Comparison of ENCODE assay signal across 14 cellular contexts in the genomic region with DNA sequence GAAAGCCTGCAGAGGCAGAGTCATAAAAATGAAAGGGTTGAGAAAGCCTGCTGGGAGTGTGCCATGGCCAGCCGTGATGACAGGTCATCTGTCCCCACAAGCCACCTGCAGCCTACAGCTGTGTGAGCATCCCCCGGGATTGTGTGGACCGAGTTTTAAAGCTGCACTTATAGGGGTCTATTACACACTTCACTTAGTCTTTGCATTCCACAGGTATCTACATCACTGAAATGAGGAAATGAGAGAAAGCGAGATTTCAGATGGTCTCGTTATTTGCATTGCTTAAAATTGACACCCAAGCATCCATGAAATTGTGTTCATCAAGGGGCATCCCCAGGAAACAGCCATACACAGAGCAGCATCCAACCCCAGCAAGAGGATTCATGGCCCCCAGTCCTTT.
DNase-seq lines count a peak whose midpoint lies in the region; ATAC-seq and TF ChIP-seq lines count a peak whose summit lies in the region.
"Had no signal": no experiment of that assay in that cellular context is flagged by ENCODE, and none has a peak within 500 bp of the region (broad histone marks: within the 10 kb centered on the region; RNA-seq: fewer than 3 reads in every experiment).

No MANE protein-coding gene starts in this region.

- H3K27me3 ChIP-seq in dorsolateral prefrontal cortex: no peaks in the 10 kb centered on the region
- H3K27me3 ChIP-seq: transverse colon had no signal

- intact Hi-C loops in lower leg skin (cut with DNase I; ENCODE audit: low total_unique reads) (no loop called here), dorsolateral prefrontal cortex (cut with DNase I) (no loop called here)

- H3K4me3 ChIP-seq in lower leg skin (ENCODE audit: low read depth, poor library complexity, severe bottlenecking) (no peak overlapping the region), dorsolateral prefrontal cortex (no peak overlapping the region)
- H3K4me3 ChIP-seq: transverse colon had no signal

- no peak overlapping the region for H3K27ac ChIP-seq in dorsolateral prefrontal cortex
- H3K27ac ChIP-seq: parathyroid adenoma, transverse colon had no signal

- DNase-seq in GM19240 (ENCODE audit: insufficient read length, low spot score) (peak; percentile 14), lower leg skin (ENCODE audit: low spot score in 2 of 2) (no peak), HCEC 1CT (no peak), dorsolateral prefrontal cortex (no peak)
- no peak for DNase-seq in activated naive CD4-positive, alpha-beta T cell treated with anti-CD3 and anti-CD28 coated beads, Interleukin-2, amount 50 U/mL, for 16 hours
- DNase-seq: activated CD4-positive, alpha-beta T cell treated with anti-CD3 and anti-CD28 coated beads for 1 hour; CD4-positive, alpha-beta memory T cell; effector CD8-positive, alpha-beta T cell; Kasumi-1; stimulated activated CD4-positive, alpha-beta T cell treated with anti-CD3 and anti-CD28 coated beads, Interleukin-15, amount 100 ng/mL, for 24 hours; transverse colon had no signal

- TF ChIP-seq CTCF in lower leg skin (IDR thresholded peaks at IDR 0.05): no peak
- no peak for TF ChIP-seq CTCF in dorsolateral prefrontal cortex (IDR thresholded peaks at IDR 0.05 in 54 of 56, conservative IDR thresholded peaks at IDR 0.05 in 2 of 56; ENCODE audit: low read depth in 1 of 56, partially characterized antibody in 56 of 56)

- peak; percentile 50 for ATAC-seq in HG02571 (IDR thresholded peaks at IDR 0.05; ENCODE audit: unreplicated experiment)
- peak; percentile 78 for ATAC-seq in HG03342 (IDR thresholded peaks at IDR 0.05; ENCODE audit: unreplicated experiment)

- TF ChIP-seq POLR2A in lower leg skin (IDR thresholded peaks at IDR 0.05): no peak

- 87 to 93% methylated on average over 5 of the region's 5 CpGs for WGBS in lower leg skin, 2 donors
